Comparison of ENCODE assay signal across 11 cellular contexts in the genomic region with DNA sequence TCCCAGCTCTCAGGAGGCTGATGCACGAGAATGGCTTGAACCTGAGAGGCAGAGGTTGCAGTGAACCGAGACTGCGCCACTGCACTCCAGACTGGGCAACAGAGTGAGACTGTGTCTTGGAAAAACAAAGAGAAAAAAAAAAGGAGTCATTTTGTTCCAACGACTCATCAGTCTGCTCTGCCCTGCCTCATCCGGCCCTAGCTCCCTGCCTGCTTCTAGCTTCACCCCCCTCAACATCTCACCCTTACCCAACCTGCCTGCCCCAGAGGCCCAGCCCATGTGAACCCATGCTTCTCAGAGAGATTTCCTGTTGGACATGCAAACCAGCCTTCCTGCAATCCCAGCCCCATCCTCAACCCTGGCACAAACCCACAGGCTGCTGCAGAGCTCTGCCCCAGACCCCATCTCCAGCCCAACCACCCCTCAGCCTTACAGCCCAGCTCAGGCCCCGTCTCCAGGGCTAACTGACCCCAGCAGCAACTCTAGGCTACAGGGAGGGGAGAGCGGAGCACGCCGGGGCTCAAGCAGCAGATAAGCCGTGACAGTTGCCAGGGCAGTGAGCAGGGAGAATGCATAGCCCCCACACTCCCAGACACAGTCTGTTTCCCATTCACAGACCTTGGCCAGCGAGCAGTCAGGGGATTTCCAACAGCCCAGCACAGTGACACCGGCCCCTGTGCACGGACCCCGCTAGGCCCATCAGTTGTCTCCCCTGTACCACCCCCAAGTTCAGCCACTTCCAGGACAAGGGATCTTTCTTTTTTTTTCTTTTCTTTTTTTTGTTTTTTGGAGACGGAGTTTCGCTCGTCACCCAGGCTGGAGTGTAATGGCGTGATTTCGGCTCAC.
A peak's percentile ranks its signal among the peaks of the same experiment; 100 is the strongest.
DNase-seq lines count a peak whose midpoint lies in the region; ATAC-seq and TF ChIP-seq lines count a peak whose summit lies in the region.
"Had no signal": no experiment of that assay in that cellular context is flagged by ENCODE, and none has a peak within 500 bp of the region (broad histone marks: within the 10 kb centered on the region; RNA-seq: fewer than 3 reads in every experiment).

No MANE protein-coding gene starts in this region.

- WGBS in SK-N-SH (ENCODE audit: low lambda C conversion rate): 82% methylated on average over 19 of the region's 19 CpGs

- no peak for TF ChIP-seq RAD21 in HCT116 (IDR thresholded peaks at IDR 0.05; ENCODE audit: low read depth)
- TF ChIP-seq RAD21 in SK-N-SH (IDR thresholded peaks at IDR 0.05; ENCODE audit: low read length): no peak

- intact Hi-C loops in HCT116 (cut with micrococcal nuclease): no loop called here

- TF ChIP-seq EP300 in SK-N-SH (IDR thresholded peaks at IDR 0.05; ENCODE audit: borderline replicate concordance in 1 of 2, low read depth in 1 of 2, low read length in 1 of 2): no peak

- no peaks in the 10 kb centered on the region for H3K9me2 ChIP-seq in HCT116 (ENCODE audit: insufficient read depth)
- no peaks in the 10 kb centered on the region for H3K9me2 ChIP-seq in SK-N-SH

- no peaks in the 10 kb centered on the region for H4K20me1 ChIP-seq in HCT116 (ENCODE audit: insufficient read depth)
- no peaks in the 10 kb centered on the region for H4K20me1 ChIP-seq in SK-N-SH (ENCODE audit: insufficient read depth)

- H3K27ac ChIP-seq in HCT116 (ENCODE audit: low read depth, low read length): peak overlapping the region; percentile 29; the same call in 1 of the 2 replicates
- peak overlapping the region in 1 of 2 experiments; percentile 26; a peak in 1 of 4 replicates for H3K27ac ChIP-seq in SK-N-SH (ENCODE audit: low read depth in 2 of 2, low read length in 1 of 2)

- no peak for TF ChIP-seq CTCF in HCT116 (IDR thresholded peaks at IDR 0.05 in 2 of 3, conservative IDR thresholded peaks at IDR 0.05 in 1 of 3; ENCODE audit: borderline replicate concordance in 1 of 3, insufficient read depth in 1 of 3, low read depth in 2 of 3, low read length in 2 of 3)
- no peak for TF ChIP-seq CTCF in SK-N-SH (IDR thresholded peaks at IDR 0.05)
- TF ChIP-seq CTCF in fibroblast of mammary gland (conservative IDR thresholded peaks at IDR 0.05; ENCODE audit: control insufficient read depth, insufficient read depth, low read depth, low read length): no peak

- H3K4me2 ChIP-seq in HCT116 (ENCODE audit: low read length) (peak overlapping the region; percentile 42), SK-N-SH (no peak overlapping the region)

- CTCF ChIA-PET in HCT116 (lab: Charles Lee): no interaction called here
- CTCF ChIA-PET in SK-N-SH (lab: Yijun Ruan, JAX): interaction anchor here (0.6 to 1.7 kb wide), 2 partner anchors 15 to 45 kb away, joined by 3 to 7 read pairs; no protein-coding TSS in a partner anchor

- ATAC-seq in HCT116 (peak; percentile 67), HG02884 (IDR thresholded peaks at IDR 0.05; ENCODE audit: unreplicated experiment) (no peak)

- H3K36me3 ChIP-seq in HCT116 (ENCODE audit: control insufficient read depth in 1 of 2, insufficient read depth in 2 of 2, low read length in 2 of 2) (peaks cover 0 to 2% of the 10 kb centered on the region in 2 experiments; a peak in 1 of 4 replicates), SK-N-SH (replicated peaks in 1 of 2; ENCODE audit: control insufficient read depth in 1 of 2, insufficient read depth in 2 of 2, low read length in 1 of 2) (peaks cover 2 to 14% of the 10 kb centered on the region in 2 experiments)

- DNase-seq in HCT116 (ENCODE audit: low read depth, low spot score) (no peak), SK-N-SH (peak; percentile 49), fibroblast of mammary gland (ENCODE audit: low read depth) (peak; percentile 33), skeletal muscle cell (ENCODE audit: low read depth) (peak; percentile 7), COR-L47 (lab: John Stamatoyannopoulos, UW) (no peak)
- DNase-seq in NK-92 treated with Interleukin-12 subunit alpha and Interleukin-12 subunit beta, amount 100 ng/mL, for 24 hours (lab: John Stamatoyannopoulos, UW): no peak
- DNase-seq: dorsolateral prefrontal cortex, GF-D8, NCI-H345, T-cell had no signal

- no peak overlapping the region for H3K9ac ChIP-seq in HCT116 (ENCODE audit: low read length)
- no peak overlapping the region for H3K9ac ChIP-seq in SK-N-SH

- POLR2A ChIA-PET in HCT116 (lab: Charles Lee) (no interaction called here), SK-N-SH (lab: Yijun Ruan, JAX) (interaction anchor here (0.6 kb wide), 1 partner anchor 23 kb away, joined by 4 read pairs; no protein-coding TSS in a partner anchor)

- no peaks in the 10 kb centered on the region for H3F3A ChIP-seq in SK-N-SH (replicated peaks; ENCODE audit: insufficient read depth)

- H3K9me3 ChIP-seq in HCT116 (ENCODE audit: control insufficient read depth in 1 of 2, insufficient read depth in 1 of 2, low read depth in 1 of 2, low read length in 2 of 2): no peaks in the 10 kb centered on the region
- H3K9me3 ChIP-seq in SK-N-SH: no peaks in the 10 kb centered on the region

- H3K4me1 ChIP-seq in HCT116 (ENCODE audit: control insufficient read depth in 1 of 2, insufficient read depth in 2 of 2, low read length in 2 of 2): peaks cover 0 to 15% of the 10 kb centered on the region in 2 experiments; a peak in 1 of 4 replicates
- H3K4me1 ChIP-seq in SK-N-SH (ENCODE audit: control insufficient read depth in 1 of 2, insufficient read depth in 2 of 2, low read depth in 1 of 2, low read length in 1 of 2): no peaks in the 10 kb centered on the region; a peak in 1 of 4 replicates

- BruUV-seq in HCT116 (replicated peaks; lab: Mats Ljungman, UMichigan): no TSS peak

- H2AFZ ChIP-seq in HCT116 (ENCODE audit: low read depth, low read length, poor library complexity, severe bottlenecking) (no peak overlapping the region), SK-N-SH (ENCODE audit: low read depth) (no peak overlapping the region)

- RAD21 ChIA-PET in HCT116 (lab: Charles Lee; ENCODE audit: low non-redundant PET in 1 of 2, low total read pairs in 2 of 2, uncharacterized antibody in 2 of 2, unreplicated experiment in 2 of 2): no interaction called here

- H3K79me2 ChIP-seq in HCT116 (ENCODE audit: insufficient read depth, low read length): no peaks in the 10 kb centered on the region
- H3K79me2 ChIP-seq in SK-N-SH (ENCODE audit: insufficient read depth): peaks cover 5% of the 10 kb centered on the region; the same call in 1 of the 2 replicates

- H3K4me3 ChIP-seq in HCT116 (replicated peaks in 1 of 2; ENCODE audit: low read depth in 1 of 2, low read length in 2 of 2) (no peak overlapping the region), SK-N-SH (ENCODE audit: low read depth in 2 of 2, low read length in 1 of 2) (no peak overlapping the region), fibroblast of mammary gland (ENCODE audit: control insufficient read depth, low read depth, low read length) (no peak overlapping the region), skeletal muscle cell (ENCODE audit: low read depth, low read length) (no peak overlapping the region)
- H3K4me3 ChIP-seq: dorsolateral prefrontal cortex had no signal

- H3K27me3 ChIP-seq in HCT116 (ENCODE audit: insufficient read depth, low read length) (no peaks in the 10 kb centered on the region), SK-N-SH (ENCODE audit: insufficient read depth) (no peaks in the 10 kb centered on the region)
- H3K27me3 ChIP-seq: dorsolateral prefrontal cortex had no signal

- TF ChIP-seq POLR2A in HCT116 (IDR thresholded peaks at IDR 0.05; ENCODE audit: borderline replicate concordance, extremely low read depth, insufficient read depth, insufficient read length): no peak

TF ChIP-seq in HCT116, 20 proteins besides CTCF, POLR2A, EP300 and RAD21:
- TF ChIP-seq EGR1 (IDR thresholded peaks at IDR 0.05; ENCODE audit: low read depth) (no peak), JUND (IDR thresholded peaks at IDR 0.05) (no peak)

TF ChIP-seq in SK-N-SH, 30 proteins besides CTCF, POLR2A, EP300 and RAD21:
- TF ChIP-seq GABPA (IDR thresholded peaks at IDR 0.05; ENCODE audit: low read depth): no peak

Comparison
In these comparisons a context has a peak if more than half of its experiments do, and no peak if none do; other contexts are left out.
1. DNase-seq: peak in SK-N-SH (single experiment), fibroblast of mammary gland (single experiment) and skeletal muscle cell (single experiment); none in HCT116 (single experiment), COR-L47 (single experiment) and NK-92 treated with Interleukin-12 subunit alpha and Interleukin-12 subunit beta, amount 100 ng/mL, for 24 hours (single experiment).